In genomic region chr18:76524900-76525698, GRCh38 we compare ENCODE assay signal across 8 cellular contexts. TPM values are rescaled to one million over a fixed set of nuclear protein-coding genes. Genes with fewer than 3 reads are reported as not detected.
DNase-seq lines count a peak whose midpoint lies in the region; ATAC-seq and TF ChIP-seq lines count a peak whose summit lies in the region.

No MANE protein-coding gene starts in this region.

- peaks cover 21 to 41% of the 10 kb centered on the region in 2 donors for H3K27me3 Mint-ChIP-seq in natural killer cell (ENCODE audit: low read depth in 2 of 2)
- peaks cover 14 to 30% of the 10 kb centered on the region in 2 donors for H3K27me3 Mint-ChIP-seq in natural killer cell treated with Interleukin-12 subunit alpha and Interleukin-12 subunit beta and Interleukin-15 and Interleukin-18, amount 100 ng/mL, for 72 hours
- peaks cover 7 to 54% (median 33%) of the 10 kb centered on the region in 5 donors for H3K27me3 Mint-ChIP-seq in naive thymus-derived CD8-positive, alpha-beta T cell

- H3K27ac Mint-ChIP-seq in natural killer cell = peak overlapping the region in 1 of 2 donors; percentile 75
- no peak overlapping the region for H3K27ac Mint-ChIP-seq in natural killer cell treated with Interleukin-12 subunit alpha and Interleukin-12 subunit beta and Interleukin-15 and Interleukin-18, amount 100 ng/mL, for 72 hours
- no peak overlapping the region for H3K27ac Mint-ChIP-seq in naive thymus-derived CD8-positive, alpha-beta T cell

- TF ChIP-seq POLR2A in esophagus muscularis mucosa (IDR thresholded peaks at IDR 0.05; ENCODE audit: low read depth) = no peak

- H3K27me3 ChIP-seq in Panc1 (ENCODE audit: control insufficient read depth, insufficient read depth, low read length) (peaks cover 47% of the 10 kb centered on the region), esophagus muscularis mucosa (peaks cover 0 to 23% (median 0%) of the 10 kb centered on the region in 4 donors)

- peak overlapping the region; percentile 78 for H3K4me3 Mint-ChIP-seq in natural killer cell
- H3K4me3 Mint-ChIP-seq in natural killer cell treated with Interleukin-12 subunit alpha and Interleukin-12 subunit beta and Interleukin-15 and Interleukin-18, amount 100 ng/mL, for 72 hours = no peak overlapping the region
- peak overlapping the region in 5 of 10 donors; percentile 2 to 62 (median 42) for H3K4me3 Mint-ChIP-seq in naive thymus-derived CD8-positive, alpha-beta T cell

- in situ Hi-C loops in Panc1 (cut with HindIII; ENCODE audit: low pct_unique_long_range_greater_than_20kb, low sequenced_read_pairs) = no loop called here

- CTCF ChIA-PET in Panc1 (lab: Charles Lee) = no interaction called here

- TF ChIP-seq CTCF in natural killer cell (IDR thresholded peaks at IDR 0.05) (no peak), Panc1 (IDR thresholded peaks at IDR 0.05) (no peak), esophagus muscularis mucosa (IDR thresholded peaks at IDR 0.05) (no peak)

- H3K9me3 Mint-ChIP-seq in natural killer cell = no peaks in the 10 kb centered on the region
- no peaks in the 10 kb centered on the region for H3K9me3 Mint-ChIP-seq in natural killer cell treated with Interleukin-12 subunit alpha and Interleukin-12 subunit beta and Interleukin-15 and Interleukin-18, amount 100 ng/mL, for 72 hours
- no peaks in the 10 kb centered on the region for H3K9me3 Mint-ChIP-seq in naive thymus-derived CD8-positive, alpha-beta T cell

- intact Hi-C loops in natural killer cell (cut with micrococcal nuclease) (no loop called here), Panc1 (cut with micrococcal nuclease; ENCODE audit: unreplicated experiment) (no loop called here), esophagus muscularis mucosa (cut with DNase I) (no loop called here), posterior vena cava (cut with DNase I) (loop anchor here (5.0 to 10.0 kb wide), 2 partner anchors 60 to 147 kb away; no protein-coding TSS in a partner anchor)

- H3K4me1 ChIP-seq in Panc1 (ENCODE audit: control insufficient read depth, insufficient read depth, low read length) (no peaks in the 10 kb centered on the region; the same call in none of the 2 replicates), esophagus muscularis mucosa (peaks cover 9 to 19% (median 17%) of the 10 kb centered on the region in 4 donors)

- H3K9me3 ChIP-seq in Panc1 (ENCODE audit: control insufficient read depth, insufficient read depth, low read depth, low read length) (no peaks in the 10 kb centered on the region), esophagus muscularis mucosa (no peaks in the 10 kb centered on the region)

- BruUV-seq in Panc1 (replicated peaks; lab: Mats Ljungman, UMichigan) = no TSS peak

- ATAC-seq in natural killer cell (peak in 2 of 3 donors; percentile 52 to 59), Panc1 (peak; percentile 76), HG02973 (IDR thresholded peaks at IDR 0.05; ENCODE audit: unreplicated experiment) (no peak), GM18517 (IDR thresholded peaks at IDR 0.05; ENCODE audit: unreplicated experiment) (no peak)
- no peak for ATAC-seq in natural killer cell treated with Interleukin-12 subunit alpha and Interleukin-12 subunit beta and Interleukin-15 and Interleukin-18, amount 100 ng/mL, for 72 hours
- peak; percentile 47 to 64 for ATAC-seq in naive thymus-derived CD8-positive, alpha-beta T cell

- POLR2A ChIA-PET in Panc1 (lab: Charles Lee) = no interaction called here
- POLR2A ChIA-PET in naive thymus-derived CD8-positive, alpha-beta T cell (lab: Charles Lee) = interaction anchor here (0.5 kb wide), 1 partner anchor 293 kb away, joined by 3 read pairs; no protein-coding TSS in a partner anchor

- H3K27ac ChIP-seq in Panc1 (ENCODE audit: low read length) (no peak overlapping the region), esophagus muscularis mucosa (replicated peaks in 1 of 4) (peak overlapping the region; percentile 24 to 52 (median 49))

- no peak for DNase-seq in natural killer cell
- DNase-seq in natural killer cell treated with Interleukin-12 subunit alpha and Interleukin-12 subunit beta and Interleukin-15 and Interleukin-18, amount 100 ng/mL, for 72 hours (ENCODE audit: low spot score) = no peak
- no peak for DNase-seq in Panc1 (ENCODE audit: low read depth, low spot score)
- no peak for DNase-seq in esophagus muscularis mucosa (ENCODE audit: extremely low spot score)
- peak in 2 of 10 donors; percentile 10 to 35 for DNase-seq in naive thymus-derived CD8-positive, alpha-beta T cell
- DNase-seq in posterior vena cava (ENCODE audit: low spot score) = no peak

- H3K4me1 Mint-ChIP-seq in natural killer cell = peaks cover 16 to 22% of the 10 kb centered on the region in 2 donors
- peaks cover 8 to 13% of the 10 kb centered on the region in 2 donors for H3K4me1 Mint-ChIP-seq in natural killer cell treated with Interleukin-12 subunit alpha and Interleukin-12 subunit beta and Interleukin-15 and Interleukin-18, amount 100 ng/mL, for 72 hours (ENCODE audit: low read depth in 2 of 2)
- peaks cover 8 to 16% (median 11%) of the 10 kb centered on the region in 4 donors for H3K4me1 Mint-ChIP-seq in naive thymus-derived CD8-positive, alpha-beta T cell

- TF ChIP-seq EP300 in esophagus muscularis mucosa (IDR thresholded peaks at IDR 0.05) = no peak

- 45% methylated on average over 20 of the region's 20 CpGs for whole genome bisulfite sequencing in esophagus muscularis mucosa

- H3K36me3 ChIP-seq in Panc1 (ENCODE audit: control insufficient read depth, insufficient read depth, low read length) (no peaks in the 10 kb centered on the region), esophagus muscularis mucosa (no peaks in the 10 kb centered on the region)

- no peaks in the 10 kb centered on the region for H3K36me3 Mint-ChIP-seq in natural killer cell
- H3K36me3 Mint-ChIP-seq in natural killer cell treated with Interleukin-12 subunit alpha and Interleukin-12 subunit beta and Interleukin-15 and Interleukin-18, amount 100 ng/mL, for 72 hours = no peaks in the 10 kb centered on the region
- H3K36me3 Mint-ChIP-seq in naive thymus-derived CD8-positive, alpha-beta T cell = no peaks in the 10 kb centered on the region

- H3K4me3 ChIP-seq in Panc1 (ENCODE audit: low read depth in 2 of 2, low read length in 2 of 2) (peak overlapping the region; percentile 37 to 54), esophagus muscularis mucosa (peak overlapping the region; percentile 33 to 51 (median 46))

RNA-seq across cellular contexts. Expression of gene ZNF516, which starts 30.1 kb away (rescaled TPM):
- total RNA-seq in natural killer cell (10 to 100 TPM; 49.1 to 60.0 (median 52.4) TPM), Panc1 (2021; ENCODE audit: unreplicated experiment) (28.6 TPM), esophagus muscularis mucosa (10 to 100 TPM; 28.5 to 44.9 (median 35.8) TPM), posterior vena cava (10 to 100 TPM; 24.3 to 32.5 TPM)
- 10 to 100 TPM; 10.8 to 21.1 TPM for total RNA-seq in natural killer cell treated with Interleukin-12 subunit alpha and Interleukin-12 subunit beta and Interleukin-15 and Interleukin-18, amount 100 ng/mL, for 72 hours
- polyA plus RNA-seq in Panc1 (2012; ENCODE audit: insufficient read length) = 11.7 TPM
- 10 to 100 TPM; 25.7 to 27.2 TPM for total RNA-seq in naive thymus-derived CD8-positive, alpha-beta T cell
- 1 to 10 TPM in 2 of 3 donors, under 1 TPM in 1; 0.80 to 5.8 (median 1.8) TPM for polyA plus RNA-seq in naive thymus-derived CD8-positive, alpha-beta T cell

Comparison
In these comparisons a context has a peak if more than half of its experiments do, and no peak if none do; other contexts are left out.
1. ATAC-seq: peak in natural killer cell (2 of 3), Panc1 (single experiment) and naive thymus-derived CD8-positive, alpha-beta T cell (2 of 2); none in natural killer cell treated with Interleukin-12 subunit alpha and Interleukin-12 subunit beta and Interleukin-15 and Interleukin-18, amount 100 ng/mL, for 72 hours (0 of 2), HG02973 (single experiment) and GM18517 (single experiment).
2. intact Hi-C loops: an anchor here in posterior vena cava (5.0 to 10.0 kb wide); none called in natural killer cell, Panc1 and esophagus muscularis mucosa.